In the genomic region with DNA sequence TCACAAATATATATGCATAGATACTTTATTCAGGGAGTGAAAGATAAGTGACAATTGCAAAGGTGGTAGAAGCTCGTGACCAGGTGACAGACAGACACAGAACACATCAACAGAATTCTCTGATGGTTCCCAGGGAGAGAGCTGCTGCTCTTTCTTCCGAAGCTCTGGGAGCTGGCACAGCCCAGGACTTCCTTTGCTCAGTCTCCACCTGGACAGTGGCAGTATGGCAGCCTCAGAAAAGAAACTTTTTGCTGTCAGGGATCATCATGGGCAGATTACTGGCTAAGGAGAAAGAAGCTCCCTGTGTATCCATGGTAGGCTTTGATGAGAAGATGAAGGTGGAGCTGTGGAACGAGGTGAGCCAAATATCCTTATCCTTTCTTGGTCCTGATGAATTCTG, we compare ENCODE assay signal across 5 cellular contexts. TPM values are rescaled to one million over a fixed set of nuclear protein-coding genes. Genes with fewer than 3 reads are reported as not detected.
"Had no signal": no experiment of that assay in that cellular context is flagged by ENCODE, and none has a peak within 500 bp of the region (broad histone marks: within the 10 kb centered on the region; RNA-seq: fewer than 3 reads in every experiment).

No MANE protein-coding gene starts in this region.

RNA-seq across cellular contexts. Expression of a gene that starts 1.2 kb away (rescaled TPM):
- total RNA-seq: M059J, PC-3, Peyer's patch, Right ventricle myocardium superior, SJSA1 had no signal

RNA-seq across cellular contexts. Expression of a gene that starts 15.2 kb away (rescaled TPM):
- total RNA-seq: M059J, PC-3, Peyer's patch, Right ventricle myocardium superior, SJSA1 had no signal

RNA-seq across cellular contexts. Expression of a gene that starts 15.3 kb away (rescaled TPM):
- total RNA-seq: M059J, PC-3, Peyer's patch, Right ventricle myocardium superior, SJSA1 had no signal

RNA-seq across cellular contexts. Expression of a gene that starts 25.1 kb away (rescaled TPM):
- total RNA-seq: M059J, PC-3, Peyer's patch, Right ventricle myocardium superior, SJSA1 had no signal

RNA-seq across cellular contexts. Expression of a gene that starts 38.2 kb away (rescaled TPM):
- total RNA-seq: M059J, PC-3, Peyer's patch, Right ventricle myocardium superior, SJSA1 had no signal
